Comparison of ENCODE assay signal across 19 cellular contexts in genomic region chr7:78095549-78095948, GRCh38.
DNase-seq lines count a peak whose midpoint lies in the region; ATAC-seq and TF ChIP-seq lines count a peak whose summit lies in the region.
"Had no signal": no experiment of that assay in that cellular context is flagged by ENCODE, and none has a peak within 500 bp of the region (broad histone marks: within the 10 kb centered on the region; RNA-seq: fewer than 3 reads in every experiment).

No MANE protein-coding gene starts in this region.

- no peak overlapping the region for H3K27ac Mint-ChIP-seq in GM23338
- H3K27ac Mint-ChIP-seq: memory B cell, neural progenitor cell had no signal

- intact Hi-C loops in A673 (cut with micrococcal nuclease; ENCODE audit: unreplicated experiment) (no loop called here), mammary epithelial cell (cut with micrococcal nuclease) (no loop called here)

- no peaks in the 10 kb centered on the region; the same call in 1 of the 2 replicates for H3F3A ChIP-seq in GM23338 (replicated peaks; ENCODE audit: low read depth)

- no peaks in the 10 kb centered on the region for H3K79me2 ChIP-seq in GM23338 (replicated peaks; ENCODE audit: insufficient read depth)
- no peaks in the 10 kb centered on the region for H3K79me2 ChIP-seq in mammary epithelial cell (ENCODE audit: insufficient read depth, low read length)

- no peaks in the 10 kb centered on the region for H3K36me3 Mint-ChIP-seq in GM23338 (ENCODE audit: low read depth)
- H3K36me3 Mint-ChIP-seq: memory B cell, neural progenitor cell had no signal

- H3K36me3 ChIP-seq in A673 (ENCODE audit: insufficient read depth, low read length, poor library complexity, severe bottlenecking) (no peaks in the 10 kb centered on the region), GM23338 (ENCODE audit: insufficient read depth) (no peaks in the 10 kb centered on the region), mammary epithelial cell (ENCODE audit: insufficient read depth, low read length) (no peaks in the 10 kb centered on the region)
- H3K36me3 ChIP-seq: gastrocnemius medialis, neural progenitor cell, thoracic aorta had no signal

- H3K27me3 Mint-ChIP-seq in GM23338 (ENCODE audit: insufficient read depth, low read depth, poor library complexity) = no peaks in the 10 kb centered on the region

- H2AFZ ChIP-seq in GM23338 = no peak overlapping the region
- H2AFZ ChIP-seq in mammary epithelial cell (ENCODE audit: low read depth, low read length) = no peak overlapping the region
- H2AFZ ChIP-seq: neural progenitor cell had no signal

- H4K20me1 ChIP-seq in GM23338 (replicated peaks; ENCODE audit: insufficient read depth) (no peaks in the 10 kb centered on the region), mammary epithelial cell (ENCODE audit: insufficient read depth, low read length) (no peaks in the 10 kb centered on the region)

- H3K27me3 ChIP-seq in A673 (replicated peaks; ENCODE audit: insufficient read depth, low read depth, low read length, poor library complexity) (peaks cover 18% of the 10 kb centered on the region), GM23338 (ENCODE audit: insufficient read depth) (no peaks in the 10 kb centered on the region), mammary epithelial cell (ENCODE audit: insufficient read depth, low read length) (peaks cover 3% of the 10 kb centered on the region)
- H3K27me3 ChIP-seq: body of pancreas, gastrocnemius medialis, neural progenitor cell had no signal

- POLR2A ChIA-PET in A673 (lab: Charles Lee; ENCODE audit: low non-redundant PET) = no interaction called here

- H3K9me2 ChIP-seq in GM23338 (ENCODE audit: insufficient read depth) = no peaks in the 10 kb centered on the region

- H3K4me3 Mint-ChIP-seq in GM23338 = no peak overlapping the region
- H3K4me3 Mint-ChIP-seq: memory B cell, neural progenitor cell had no signal

- BruUV-seq in A673 (replicated peaks; lab: Mats Ljungman, UMichigan) = no TSS peak
- BruUV-seq in mammary epithelial cell (replicated peaks; lab: Mats Ljungman, UMichigan) = no TSS peak

- no peak overlapping the region for H3K4me3 ChIP-seq in A673 (ENCODE audit: low read depth, low read length, poor library complexity, severe bottlenecking)
- H3K4me3 ChIP-seq in GM23338 = no peak overlapping the region
- no peak overlapping the region for H3K4me3 ChIP-seq in WI38 (ENCODE audit: low read depth, low read length)
- H3K4me3 ChIP-seq in fibroblast of the aortic adventitia (ENCODE audit: low read depth, low read length) = no peak overlapping the region
- H3K4me3 ChIP-seq in mammary epithelial cell (replicated peaks in 1 of 3; ENCODE audit: insufficient read depth in 1 of 3, low read depth in 2 of 3, low read length in 3 of 3) = no peak overlapping the region
- H3K4me3 ChIP-seq: body of pancreas, gastrocnemius medialis, neural progenitor cell, SK-N-MC, thoracic aorta had no signal

- H3K27ac ChIP-seq in A673 (ENCODE audit: low read depth, low read length, poor library complexity, severe bottlenecking) (no peak overlapping the region), GM23338 (ENCODE audit: low read depth) (no peak overlapping the region), mammary epithelial cell (ENCODE audit: insufficient read depth, low read depth, low read length) (no peak overlapping the region)
- H3K27ac ChIP-seq: body of pancreas, gastrocnemius medialis, neural progenitor cell, SK-N-MC, thoracic aorta had no signal

- H3K4me1 ChIP-seq in A673 (ENCODE audit: insufficient read depth, low read length, poor library complexity, severe bottlenecking) = no peaks in the 10 kb centered on the region
- H3K4me1 ChIP-seq in GM23338 (ENCODE audit: insufficient read depth) = no peaks in the 10 kb centered on the region
- no peaks in the 10 kb centered on the region for H3K4me1 ChIP-seq in mammary epithelial cell (ENCODE audit: insufficient read depth, low read length)
- H3K4me1 ChIP-seq: body of pancreas, gastrocnemius medialis, neural progenitor cell had no signal

- DNase-seq in A673 (ENCODE audit: low spot score) (peak; percentile 18), GM23338 (ENCODE audit: low spot score) (no peak), fibroblast of the aortic adventitia (ENCODE audit: low read depth) (peak; percentile 77), mammary epithelial cell (no peak), NAMALWA (ENCODE audit: low spot score) (no peak)
- DNase-seq in stimulated activated CD4-positive, alpha-beta T cell treated with anti-CD3 and anti-CD28 coated beads, Interleukin-12 subunit alpha, Interleukin-12 subunit beta, amount 100 ng/mL, for 4 hours = no peak
- DNase-seq: activated effector memory CD4-positive, alpha-beta T cell treated with Interleukin-2 at 50 U/mL for 16 hours; AML-193; body of pancreas; gastrocnemius medialis; NCI-H1436 treated with DMSO at 0.1 percent for 48 hours; NCI-H446 treated with DMSO at 0.1 percent for 48 hours; stimulated activated CD4-positive, alpha-beta T cell treated with anti-CD3 and anti-CD28 coated beads, Interleukin-2, amount 100 ng/mL, for 24 hours had no signal

- H3K4me2 ChIP-seq in GM23338 (no peak overlapping the region), mammary epithelial cell (ENCODE audit: insufficient read depth, low read depth, low read length) (no peak overlapping the region)
- H3K4me2 ChIP-seq: neural progenitor cell had no signal

- no peak overlapping the region for H3K9ac ChIP-seq in mammary epithelial cell (ENCODE audit: insufficient read depth, low read length)
- H3K9ac ChIP-seq: neural progenitor cell had no signal

- H3K9me3 ChIP-seq in A673 (ENCODE audit: low read depth, low read length, poor library complexity, severe bottlenecking) (no peaks in the 10 kb centered on the region), mammary epithelial cell (replicated peaks; ENCODE audit: insufficient read depth, low read length) (no peaks in the 10 kb centered on the region)
- H3K9me3 ChIP-seq: body of pancreas, gastrocnemius medialis, thoracic aorta had no signal

- dilution Hi-C loops in mammary epithelial cell (cut with HindIII; ENCODE audit: low sequenced_read_pairs) = no loop called here

- no peak for TF ChIP-seq CTCF in A673 (conservative IDR thresholded peaks at IDR 0.05; ENCODE audit: low read depth, low read length)
- peak; percentile 13 to 16; a peak in 2 of 4 replicates for TF ChIP-seq CTCF in GM23338 (conservative IDR thresholded peaks at IDR 0.05; ENCODE audit: low read depth in 2 of 2)
- 0 out of 2 replicates have a peak, but pooled peaks have one; percentile 22 for TF ChIP-seq CTCF in WI38 (IDR thresholded peaks at IDR 0.05; ENCODE audit: low read depth, low read length)
- peak; percentile 40 for TF ChIP-seq CTCF in fibroblast of the aortic adventitia (IDR thresholded peaks at IDR 0.05; ENCODE audit: insufficient read depth, low read length)
- no peak for TF ChIP-seq CTCF in mammary epithelial cell (conservative IDR thresholded peaks at IDR 0.05 in 1 of 2, IDR thresholded peaks at IDR 0.05 in 1 of 2; ENCODE audit: extremely low read depth in 1 of 2, insufficient read depth in 1 of 2, low read depth in 1 of 2, low read length in 2 of 2)

- in situ Hi-C loops in mammary epithelial cell (cut with MboI; ENCODE audit: low sequenced_read_pairs in 2 of 2) = no loop called here

- ATAC-seq in GM23338 (no peak), GM21360 (IDR thresholded peaks at IDR 0.05; ENCODE audit: unreplicated experiment) (no peak)
- ATAC-seq: body of pancreas, gastrocnemius medialis had no signal

- no peaks in the 10 kb centered on the region; the same call in 2 of the 3 replicates for H3K9me3 Mint-ChIP-seq in GM23338
- H3K9me3 Mint-ChIP-seq: memory B cell, neural progenitor cell had no signal

- CTCF ChIA-PET in A673 (lab: Charles Lee) (no interaction called here), mammary epithelial cell (lab: Charles Lee; ENCODE audit: low non-redundant PET) (no interaction called here)

- H3K4me1 Mint-ChIP-seq in GM23338 = no peaks in the 10 kb centered on the region
- H3K4me1 Mint-ChIP-seq: memory B cell had no signal

TF ChIP-seq in GM23338, 12 proteins besides CTCF, POLR2A, EP300 and RAD21 (continues in another document):
- TF ChIP-seq NANOG (IDR thresholded peaks at IDR 0.05; ENCODE audit: borderline replicate concordance) = no peak

Comparison
In these comparisons a context has a peak if more than half of its experiments do, and no peak if none do; other contexts are left out.
1. DNase-seq: peak in A673 (single experiment) and fibroblast of the aortic adventitia (single experiment); none in GM23338 (single experiment), mammary epithelial cell (single experiment), NAMALWA (single experiment) and stimulated activated CD4-positive, alpha-beta T cell treated with anti-CD3 and anti-CD28 coated beads, Interleukin-12 subunit alpha, Interleukin-12 subunit beta, amount 100 ng/mL, for 4 hours (single experiment).
2. CTCF ChIP-seq: peak in GM23338 (2 of 2), WI38 (single experiment) and fibroblast of the aortic adventitia (single experiment); none in A673 (single experiment) and mammary epithelial cell (0 of 2).